ENCODE assay signal across 33 cellular contexts in genomic region chr6:8655670-8656454, GRCh38.
"Had no signal": no experiment of that assay in that cellular context is flagged by ENCODE, and none has a peak within 500 bp of the region (broad histone marks: within the 10 kb centered on the region; RNA-seq: fewer than 3 reads in every experiment).

No MANE protein-coding gene starts in this region.

- FAIRE-seq: bronchial epithelial cell, TTC549 had no signal

- H3K36me3 ChIP-seq: ascending aorta, cardiac muscle cell, WERI-Rb-1 had no signal

- H3K27ac ChIP-seq: ascending aorta, cardiac muscle cell, WERI-Rb-1 had no signal

- H3K9me3 ChIP-seq: ascending aorta had no signal

- ATAC-seq: activated CD4-positive, alpha-beta T cell treated with anti-CD3 and anti-CD28 coated beads for 36 hours; activated CD4-positive, CD25-positive, alpha-beta regulatory T cell treated with anti-CD3 and anti-CD28 coated beads, Interleukin-2, amount 50 U/mL, for 24 hours; activated CD8-positive, alpha-beta memory T cell treated with anti-CD3 and anti-CD28 coated beads, Interleukin-2, amount 10 ng/mL, durations not matched to agents 7 days and 5 days; activated CD8-positive, alpha-beta T cell treated with anti-CD3 and anti-CD28 coated beads, Interleukin-2, amount 10 ng/mL, durations not matched to agents 7 days and 5 days; activated naive CD8-positive, alpha-beta T cell treated with anti-CD3 and anti-CD28 coated beads, Interleukin-2, amount 50 U/mL, for 24 hours; WTC11 had no signal

- H3K4me3 ChIP-seq: ascending aorta, cardiac muscle cell had no signal

- DNase-seq: activated CD4-positive, alpha-beta memory T cell treated with anti-CD3 and anti-CD28 coated beads, Interleukin-2, amount 10 ng/mL, durations not matched to agents 7 days and 5 days; activated CD4-positive, alpha-beta T cell treated with anti-CD3 and anti-CD28 coated beads for 1 hour; activated CD4-positive, alpha-beta T cell treated with anti-CD3 and anti-CD28 coated beads for 36 hours; activated CD4-positive, alpha-beta T cell treated with anti-CD3 and anti-CD28 coated beads for 48 hours; activated CD4-positive, alpha-beta T cell treated with anti-CD3 and anti-CD28 coated beads, Interleukin-2, amount 10 ng/mL, durations not matched to agents 7 days and 5 days; activated CD4-positive, alpha-beta T cell treated with anti-CD3 and anti-CD28 coated beads, Interleukin-2, amount 50 U/mL, for 48 hours; activated CD4-positive, CD25-positive, alpha-beta regulatory T cell; activated CD8-positive, alpha-beta memory T cell treated with anti-CD3 and anti-CD28 coated beads for 24 hours; activated CD8-positive, alpha-beta memory T cell treated with anti-CD3 and anti-CD28 coated beads, Interleukin-2, amount 10 ng/mL, durations not matched to agents 7 days and 5 days; activated CD8-positive, alpha-beta memory T cell treated with anti-CD3 and anti-CD28 coated beads, Interleukin-2, amount 50 U/mL, for 48 hours; activated CD8-positive, alpha-beta T cell treated with anti-CD3 and anti-CD28 coated beads, Interleukin-2, amount 10 ng/mL, durations not matched to agents 7 days and 5 days; activated effector memory CD4-positive, alpha-beta T cell treated with Interleukin-2 at 50 U/mL for 16 hours; activated gamma-delta T cell; activated naive CD4-positive, alpha-beta T cell treated with anti-CD3 and anti-CD28 coated beads, Interleukin-2, amount 10 ng/mL, durations not matched to agents 7 days and 5 days; activated naive CD4-positive, alpha-beta T cell treated with Interleukin-2 at 50 U/mL for 16 hours; activated naive CD8-positive, alpha-beta T cell treated with anti-CD3 and anti-CD28 coated beads, Interleukin-2, amount 10 ng/mL, durations not matched to agents 7 days and 5 days; activated naive CD8-positive, alpha-beta T cell treated with anti-CD3 and anti-CD28 coated beads, Interleukin-2, amount 50 U/mL, for 24 hours; activated T-cell treated with anti-CD3 and anti-CD28 coated beads, Interleukin-2, amount 50 U/mL, for 24 hours; activated T-cell treated with anti-CD3 and anti-CD28 coated beads, Interleukin-2, amount 50 U/mL, for 48 hours; amygdala; anterior cingulate cortex; caudate nucleus; SW 1271; T-helper 1 cell; T-helper 2 cell; T-helper 9 cell; WERI-Rb-1 had no signal

- H3K4me1 ChIP-seq: ascending aorta had no signal

- H3K27me3 ChIP-seq: ascending aorta, cardiac muscle cell had no signal
